In the genomic region with DNA sequence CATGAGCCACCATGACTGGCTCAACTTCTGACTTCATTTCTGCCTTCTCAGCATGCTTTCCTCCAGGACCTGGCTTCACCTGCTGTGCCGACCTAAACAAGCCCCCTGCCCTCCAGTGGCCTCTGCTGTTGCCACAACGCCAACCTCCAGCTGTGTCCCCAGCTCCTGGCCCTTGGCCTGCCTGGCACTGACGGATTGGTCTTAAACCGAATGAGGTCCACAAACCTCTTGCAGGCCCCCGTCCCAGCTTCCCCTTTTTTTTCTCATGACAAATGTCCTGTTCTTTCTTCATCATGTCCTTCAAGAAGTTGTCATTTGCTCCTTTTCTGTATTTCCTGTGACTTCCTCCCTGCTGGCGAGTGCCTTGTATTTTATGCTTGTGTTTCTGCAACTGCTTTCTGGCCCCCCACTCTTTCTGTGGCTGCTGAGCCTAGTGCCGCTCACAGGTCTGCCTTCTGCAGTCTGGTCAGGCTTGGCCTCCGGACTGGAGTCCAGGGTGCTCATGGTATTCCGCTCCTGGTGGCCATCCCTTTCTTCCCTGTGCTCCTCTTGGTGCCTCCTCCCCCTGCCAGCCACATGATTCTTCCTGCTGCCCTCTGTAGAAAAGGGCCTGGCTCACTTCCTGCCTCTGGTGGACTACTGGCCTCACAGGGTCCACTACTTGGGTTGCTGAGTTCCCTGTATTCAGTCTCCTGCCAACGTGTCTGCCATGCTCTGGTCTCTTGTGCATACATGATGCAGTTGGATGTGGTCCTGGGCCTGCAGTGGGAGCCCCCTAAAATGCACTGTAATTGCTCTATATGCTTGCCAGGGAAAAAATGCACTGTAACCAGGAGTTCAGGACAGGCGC, we compare ENCODE assay signal across 8 cellular contexts. TPM values are rescaled to one million over a fixed set of nuclear protein-coding genes. Genes with fewer than 3 reads are reported as not detected.
DNase-seq lines count a peak whose midpoint lies in the region; ATAC-seq and TF ChIP-seq lines count a peak whose summit lies in the region.

No MANE protein-coding gene starts in this region.

- peaks cover 11% of the 10 kb centered on the region for H3K36me3 Mint-ChIP-seq in CD4-positive, CD25-positive, alpha-beta regulatory T cell
- H3K36me3 Mint-ChIP-seq in nephron progenitor cell (ENCODE audit: low read depth) = peaks cover 11% of the 10 kb centered on the region

- no peaks in the 10 kb centered on the region for H3K27me3 ChIP-seq in CD4-positive, CD25-positive, alpha-beta regulatory T cell (ENCODE audit: control insufficient read depth, insufficient read depth, low read length)
- no peaks in the 10 kb centered on the region for H3K27me3 ChIP-seq in OCI-LY3 (ENCODE audit: low read depth, low read length)
- H3K27me3 ChIP-seq in effector memory CD4-positive, alpha-beta T cell (replicated peaks; ENCODE audit: control insufficient read depth, insufficient read depth, low read length, poor library complexity, severe bottlenecking) = no peaks in the 10 kb centered on the region

- H3K9me3 Mint-ChIP-seq in CD4-positive, CD25-positive, alpha-beta regulatory T cell = peaks cover 0 to 3% (median 0%) of the 10 kb centered on the region in 7 donors
- H3K9me3 Mint-ChIP-seq in nephron progenitor cell = no peaks in the 10 kb centered on the region

- TF ChIP-seq CTCF in OCI-LY3 (IDR thresholded peaks at IDR 0.05; ENCODE audit: low read depth, low read length) = no peak
- no peak for TF ChIP-seq CTCF in nephron progenitor cell (IDR thresholded peaks at IDR 0.05)

- peaks cover 72% of the 10 kb centered on the region for H3K79me2 ChIP-seq in OCI-LY3 (ENCODE audit: low read length)

- H2AFZ ChIP-seq in OCI-LY3 (ENCODE audit: low read depth, low read length) = no peak overlapping the region

- H3K4me3 Mint-ChIP-seq in CD4-positive, CD25-positive, alpha-beta regulatory T cell = peak overlapping the region; percentile 91 to 96 (median 94)
- peak overlapping the region; percentile 85 for H3K4me3 Mint-ChIP-seq in nephron progenitor cell

- peaks cover 7% of the 10 kb centered on the region for H3K36me3 ChIP-seq in CD4-positive, CD25-positive, alpha-beta regulatory T cell (ENCODE audit: control insufficient read depth, insufficient read depth, low read length)
- H3K36me3 ChIP-seq in OCI-LY3 (replicated peaks; ENCODE audit: low read depth, low read length) = peaks cover 5% of the 10 kb centered on the region
- H3K36me3 ChIP-seq in effector memory CD4-positive, alpha-beta T cell (ENCODE audit: control insufficient read depth, insufficient read depth, low read length) = peaks cover 4% of the 10 kb centered on the region

- H3K4me3 ChIP-seq in CD4-positive, CD25-positive, alpha-beta regulatory T cell (ENCODE audit: low read depth, low read length) = no peak overlapping the region
- H3K4me3 ChIP-seq in OCI-LY3 (ENCODE audit: low read length) = no peak overlapping the region
- H3K4me3 ChIP-seq in effector memory CD4-positive, alpha-beta T cell (ENCODE audit: insufficient read depth, low read depth, low read length, poor library complexity, severe bottlenecking) = peak overlapping the region; percentile 17

- H3K4me2 ChIP-seq in OCI-LY3 (ENCODE audit: low read length) = 0 out of 2 replicates have a peak overlapping the region, but pooled peaks have one; percentile 3

- H3K27me3 Mint-ChIP-seq in CD4-positive, CD25-positive, alpha-beta regulatory T cell = peaks cover 16% of the 10 kb centered on the region
- H3K27me3 Mint-ChIP-seq in nephron progenitor cell (ENCODE audit: low read depth, poor library complexity) = peaks cover 3% of the 10 kb centered on the region

- peaks cover 56% of the 10 kb centered on the region for H4K20me1 ChIP-seq in OCI-LY3 (ENCODE audit: insufficient read depth, low read length)

- H3K27ac ChIP-seq in CD4-positive, CD25-positive, alpha-beta regulatory T cell (ENCODE audit: insufficient read depth, low read length, poor library complexity, severe bottlenecking) = peak overlapping the region; percentile 8
- H3K27ac ChIP-seq in OCI-LY3 (ENCODE audit: low read length) = no peak overlapping the region
- H3K27ac ChIP-seq in effector memory CD4-positive, alpha-beta T cell (ENCODE audit: insufficient read depth, low read length, poor library complexity, severe bottlenecking) = peak overlapping the region; percentile 37

- peaks cover 69% of the 10 kb centered on the region for H3K4me1 ChIP-seq in CD4-positive, CD25-positive, alpha-beta regulatory T cell (ENCODE audit: control insufficient read depth, insufficient read depth, low read length, poor library complexity, severe bottlenecking)
- peaks cover 44% of the 10 kb centered on the region for H3K4me1 ChIP-seq in OCI-LY3 (ENCODE audit: low read length)
- H3K4me1 ChIP-seq in effector memory CD4-positive, alpha-beta T cell (ENCODE audit: control insufficient read depth, insufficient read depth, low read length, poor library complexity, severe bottlenecking) = peaks cover 61% of the 10 kb centered on the region

- H3K27ac Mint-ChIP-seq in CD4-positive, CD25-positive, alpha-beta regulatory T cell = peak overlapping the region; percentile 60 to 97 (median 95)
- peak overlapping the region; percentile 92 for H3K27ac Mint-ChIP-seq in nephron progenitor cell

- H3K9me3 ChIP-seq in CD4-positive, CD25-positive, alpha-beta regulatory T cell (ENCODE audit: control insufficient read depth in 2 of 2, low read length in 2 of 2) = no peaks in the 10 kb centered on the region
- no peaks in the 10 kb centered on the region for H3K9me3 ChIP-seq in OCI-LY3 (ENCODE audit: insufficient read depth, low read length)
- no peaks in the 10 kb centered on the region for H3K9me3 ChIP-seq in effector memory CD4-positive, alpha-beta T cell (ENCODE audit: control insufficient read depth, low read length)

- H3K9ac ChIP-seq in OCI-LY3 (ENCODE audit: low read length) = no peak overlapping the region; the same call in 1 of the 2 replicates

- no peak for ATAC-seq in CD4-positive, CD25-positive, alpha-beta regulatory T cell (ENCODE audit: low read depth in 2 of 2)
- ATAC-seq in HG02798 (IDR thresholded peaks at IDR 0.05; ENCODE audit: poor library complexity, unreplicated experiment) = no peak

- H3K4me1 Mint-ChIP-seq in CD4-positive, CD25-positive, alpha-beta regulatory T cell = peaks cover 25 to 78% (median 38%) of the 10 kb centered on the region in 4 donors
- peaks cover 64% of the 10 kb centered on the region for H3K4me1 Mint-ChIP-seq in nephron progenitor cell

- DNase-seq in CD4-positive, CD25-positive, alpha-beta regulatory T cell = no peak
- no peak for DNase-seq in effector memory CD4-positive, alpha-beta T cell
- no peak for DNase-seq in nephron progenitor cell
- no peak for DNase-seq in SK-N-DZ (ENCODE audit: low spot score)
- DNase-seq in HK-2 (ENCODE audit: unreplicated experiment) = no peak
- DNase-seq in iPS-NIHi7 (ENCODE audit: extremely low spot score) = no peak

RNA-seq across cellular contexts. Expression of a gene that starts 2.9 kb away (rescaled TPM):
- 188 TPM for total RNA-seq in CD4-positive, CD25-positive, alpha-beta regulatory T cell
- 10 to 100 TPM; 62.1 to 83.4 (median 68.6) TPM for polyA plus RNA-seq in CD4-positive, CD25-positive, alpha-beta regulatory T cell
- 46.7 and 54.3 TPM in 2 replicates for polyA plus RNA-seq in SK-N-DZ (2014; cell fraction: cytosol; rRNA removed)
- polyA plus RNA-seq in SK-N-DZ (2014; cell fraction: nucleus; rRNA removed) = 26.1 and 32.0 TPM in 2 replicates

RNA-seq across cellular contexts. Expression of a gene that starts 3.6 kb away (rescaled TPM):
- total RNA-seq in CD4-positive, CD25-positive, alpha-beta regulatory T cell = 239 TPM
- polyA plus RNA-seq in CD4-positive, CD25-positive, alpha-beta regulatory T cell = 10 to 100 TPM; 18.3 to 19.5 (median 18.7) TPM
- 48.0 and 78.2 TPM in 2 replicates for polyA plus RNA-seq in SK-N-DZ (2014; cell fraction: cytosol; rRNA removed)
- polyA plus RNA-seq in SK-N-DZ (2014; cell fraction: nucleus; rRNA removed) = 525 and 549 TPM in 2 replicates

RNA-seq across cellular contexts. Expression of a gene that starts 14.6 kb away (rescaled TPM):
- total RNA-seq in CD4-positive, CD25-positive, alpha-beta regulatory T cell = 0.27 TPM
- 1 to 10 TPM; 3.0 to 3.8 (median 3.7) TPM for polyA plus RNA-seq in CD4-positive, CD25-positive, alpha-beta regulatory T cell
- polyA plus RNA-seq in SK-N-DZ (2014; cell fraction: cytosol; rRNA removed) = not detected in 2 replicates
- not detected in 2 replicates for polyA plus RNA-seq in SK-N-DZ (2014; cell fraction: nucleus; rRNA removed)

RNA-seq across cellular contexts. Expression of a gene that starts 21.2 kb away (rescaled TPM):
- 57.4 TPM for total RNA-seq in CD4-positive, CD25-positive, alpha-beta regulatory T cell
- polyA plus RNA-seq in CD4-positive, CD25-positive, alpha-beta regulatory T cell = 10 to 100 TPM; 28.0 to 33.7 (median 30.2) TPM
- polyA plus RNA-seq in SK-N-DZ (2014; cell fraction: cytosol; rRNA removed) = 14.7 and 18.8 TPM in 2 replicates
- polyA plus RNA-seq in SK-N-DZ (2014; cell fraction: nucleus; rRNA removed) = 12.6 and 19.9 TPM in 2 replicates

RNA-seq across cellular contexts. Expression of a gene that starts 41.7 kb away (rescaled TPM):
- total RNA-seq in CD4-positive, CD25-positive, alpha-beta regulatory T cell = 5.8 TPM
- polyA plus RNA-seq in CD4-positive, CD25-positive, alpha-beta regulatory T cell = 1 to 10 TPM in 3 of 4 donors, under 1 TPM in 1; 0.84 to 1.6 (median 1.2) TPM
- polyA plus RNA-seq in SK-N-DZ (2014; cell fraction: cytosol; rRNA removed) = 13.5 and 17.0 TPM in 2 replicates
- polyA plus RNA-seq in SK-N-DZ (2014; cell fraction: nucleus; rRNA removed) = 19.9 and 29.5 TPM in 2 replicates
